Comparison of ENCODE assay signal across 22 cellular contexts in the genomic region with DNA sequence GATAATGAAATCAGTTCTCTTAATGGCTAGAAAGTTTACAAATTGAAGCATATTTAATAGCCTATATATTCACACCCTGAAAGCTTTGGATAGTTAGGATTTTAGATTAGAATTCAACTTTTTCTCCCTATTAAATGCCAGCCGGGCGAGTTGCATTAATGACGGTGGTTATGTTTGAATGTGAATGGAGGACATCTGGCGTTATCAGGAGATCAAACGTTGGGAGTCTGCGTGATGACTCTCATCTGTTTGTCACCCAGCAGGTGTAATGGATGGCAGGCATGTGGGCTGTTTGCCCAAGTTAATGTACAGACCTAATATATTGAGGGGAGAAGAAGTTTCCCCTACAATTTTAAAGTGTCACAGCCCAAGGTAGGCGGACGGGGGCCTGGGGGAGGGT.
DNase-seq lines count a peak whose midpoint lies in the region; ATAC-seq and TF ChIP-seq lines count a peak whose summit lies in the region.
"Had no signal": no experiment of that assay in that cellular context is flagged by ENCODE, and none has a peak within 500 bp of the region (broad histone marks: within the 10 kb centered on the region; RNA-seq: fewer than 3 reads in every experiment).

No MANE protein-coding gene starts in this region.

- no peaks in the 10 kb centered on the region for H3K36me3 ChIP-seq in sigmoid colon
- H3K36me3 ChIP-seq: BE2C had no signal

- no peak overlapping the region for H3K27ac ChIP-seq in sigmoid colon
- H3K27ac ChIP-seq: HL-60 had no signal

- no peaks in the 10 kb centered on the region for H3K4me1 Mint-ChIP-seq in CD14-positive monocyte
- H3K4me1 Mint-ChIP-seq in WTC11, result peaks cover 18% of the 10 kb centered on the region

- POLR2A ChIA-PET in WTC11 (lab: Charles Lee), result no interaction called here

- intact Hi-C loops in sigmoid colon (cut with DNase I) (no loop called here), CD14-positive monocyte (cut with micrococcal nuclease) (no loop called here)

- H3K9me3 Mint-ChIP-seq in CD14-positive monocyte (peaks cover 0 to 2% (median 0%) of the 10 kb centered on the region in 7 donors), WTC11 (no peaks in the 10 kb centered on the region)

- CTCF ChIA-PET in WTC11 (lab: Charles Lee), result interaction anchor here (1.5 kb wide), 1 partner anchor 14 kb away, joined by 4 read pairs; no protein-coding TSS in a partner anchor

- TF ChIP-seq CTCF in sigmoid colon (IDR thresholded peaks at IDR 0.05) (no peak), CD14-positive monocyte (IDR thresholded peaks at IDR 0.05) (no peak), WTC11 (IDR thresholded peaks at IDR 0.05) (no peak)

- H3K36me3 Mint-ChIP-seq in CD14-positive monocyte (no peaks in the 10 kb centered on the region), WTC11 (no peaks in the 10 kb centered on the region)

- no peaks in the 10 kb centered on the region for H3K9me3 ChIP-seq in sigmoid colon
- H3K9me3 ChIP-seq: BE2C, Caco-2 had no signal

- 70 to 76% methylated on average over 8 of the region's 8 CpGs for WGBS in sigmoid colon, 2 donors

- H3K4me1 ChIP-seq in sigmoid colon, result peaks cover 0 to 7% (median 2%) of the 10 kb centered on the region in 4 donors
- H3K4me1 ChIP-seq: BE2C, Caco-2 had no signal

- TF ChIP-seq POLR2A in sigmoid colon (IDR thresholded peaks at IDR 0.05), result no peak

- DNase-seq in NCI-H2081 (lab: John Stamatoyannopoulos, UW), result peak; percentile 33 to 74
- DNase-seq in NCI-H2081 treated with DMSO at 0.1 percent for 48 hours (lab: John Stamatoyannopoulos, UW), result no peak
- peak; percentile 92 for DNase-seq in NCI-H526 treated with DMSO at 0.1 percent for 48 hours (lab: John Stamatoyannopoulos, UW)
- DNase-seq in cerebellar cortex (ENCODE audit: low spot score), result peak; percentile 36
- DNase-seq in sigmoid colon, result no peak
- no peak for DNase-seq in CD14-positive monocyte (ENCODE audit: low spot score)
- DNase-seq in pons (ENCODE audit: low spot score), result no peak
- no peak for DNase-seq in WTC11 (ENCODE audit: low spot score)
- DNase-seq: 8988T; BE2C; Caco-2; CD4-positive, alpha-beta T cell; DMS53; EL; HCEC 1CT; IMR-90; NCI-H1092; NCI-H1436 treated with DMSO at 0.1 percent for 48 hours had no signal

- no peak overlapping the region for H3K4me3 ChIP-seq in sigmoid colon
- H3K4me3 ChIP-seq: GM12878 had no signal

- TF ChIP-seq EP300 in sigmoid colon (IDR thresholded peaks at IDR 0.05), result no peak

- H3K27ac Mint-ChIP-seq in CD14-positive monocyte, result no peak overlapping the region
- no peak overlapping the region for H3K27ac Mint-ChIP-seq in WTC11
- H3K27ac Mint-ChIP-seq: CD4-positive, alpha-beta T cell had no signal

- ATAC-seq in WTC11, result no peak
- ATAC-seq: GM12878, Panc1, Right ventricle myocardium inferior had no signal

- no peak overlapping the region for H3K4me3 Mint-ChIP-seq in CD14-positive monocyte
- H3K4me3 Mint-ChIP-seq in WTC11, result no peak overlapping the region
- H3K4me3 Mint-ChIP-seq: CD4-positive, alpha-beta T cell had no signal

- no peaks in the 10 kb centered on the region for H3K27me3 Mint-ChIP-seq in CD14-positive monocyte (ENCODE audit: low read depth in 3 of 3)
- H3K27me3 Mint-ChIP-seq in WTC11 (ENCODE audit: low read depth), result no peaks in the 10 kb centered on the region
- H3K27me3 Mint-ChIP-seq: CD4-positive, alpha-beta T cell had no signal

- no peaks in the 10 kb centered on the region for H3K27me3 ChIP-seq in sigmoid colon
- H3K27me3 ChIP-seq: BE2C had no signal

TF ChIP-seq in WTC11, 78 proteins besides CTCF, POLR2A, EP300 and RAD21:
- TF ChIP-seq, protein P1, sequence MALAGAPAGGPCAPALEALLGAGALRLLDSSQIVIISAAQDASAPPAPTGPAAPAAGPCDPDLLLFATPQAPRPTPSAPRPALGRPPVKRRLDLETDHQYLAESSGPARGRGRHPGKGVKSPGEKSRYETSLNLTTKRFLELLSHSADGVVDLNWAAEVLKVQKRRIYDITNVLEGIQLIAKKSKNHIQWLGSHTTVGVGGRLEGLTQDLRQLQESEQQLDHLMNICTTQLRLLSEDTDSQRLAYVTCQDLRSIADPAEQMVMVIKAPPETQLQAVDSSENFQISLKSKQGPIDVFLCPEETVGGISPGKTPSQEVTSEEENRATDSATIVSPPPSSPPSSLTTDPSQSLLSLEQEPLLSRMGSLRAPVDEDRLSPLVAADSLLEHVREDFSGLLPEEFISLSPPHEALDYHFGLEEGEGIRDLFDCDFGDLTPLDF (CRISPR knock-in tag; IDR thresholded peaks at IDR 0.05), result no peak
- no peak for TF ChIP-seq NFATC4 (CRISPR knock-in tag; IDR thresholded peaks at IDR 0.05)
- no peak for TF ChIP-seq FOXP1 (CRISPR knock-in tag; IDR thresholded peaks at IDR 0.05; ENCODE audit: borderline replicate concordance)
- TF ChIP-seq, protein P2, sequence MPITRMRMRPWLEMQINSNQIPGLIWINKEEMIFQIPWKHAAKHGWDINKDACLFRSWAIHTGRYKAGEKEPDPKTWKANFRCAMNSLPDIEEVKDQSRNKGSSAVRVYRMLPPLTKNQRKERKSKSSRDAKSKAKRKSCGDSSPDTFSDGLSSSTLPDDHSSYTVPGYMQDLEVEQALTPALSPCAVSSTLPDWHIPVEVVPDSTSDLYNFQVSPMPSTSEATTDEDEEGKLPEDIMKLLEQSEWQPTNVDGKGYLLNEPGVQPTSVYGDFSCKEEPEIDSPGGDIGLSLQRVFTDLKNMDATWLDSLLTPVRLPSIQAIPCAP (CRISPR knock-in tag; IDR thresholded peaks at IDR 0.05), result no peak

Comparison
In these comparisons a context has a peak if more than half of its experiments do, and no peak if none do; other contexts are left out.
1. DNase-seq: peak in NCI-H2081 (2 of 2), NCI-H526 treated with DMSO at 0.1 percent for 48 hours (single experiment) and cerebellar cortex (single experiment); none in NCI-H2081 treated with DMSO at 0.1 percent for 48 hours (single experiment), sigmoid colon (single experiment), CD14-positive monocyte (single experiment), pons (single experiment) and WTC11 (single experiment).